ENCODE assay signal across 8 cellular contexts in the genomic region with DNA sequence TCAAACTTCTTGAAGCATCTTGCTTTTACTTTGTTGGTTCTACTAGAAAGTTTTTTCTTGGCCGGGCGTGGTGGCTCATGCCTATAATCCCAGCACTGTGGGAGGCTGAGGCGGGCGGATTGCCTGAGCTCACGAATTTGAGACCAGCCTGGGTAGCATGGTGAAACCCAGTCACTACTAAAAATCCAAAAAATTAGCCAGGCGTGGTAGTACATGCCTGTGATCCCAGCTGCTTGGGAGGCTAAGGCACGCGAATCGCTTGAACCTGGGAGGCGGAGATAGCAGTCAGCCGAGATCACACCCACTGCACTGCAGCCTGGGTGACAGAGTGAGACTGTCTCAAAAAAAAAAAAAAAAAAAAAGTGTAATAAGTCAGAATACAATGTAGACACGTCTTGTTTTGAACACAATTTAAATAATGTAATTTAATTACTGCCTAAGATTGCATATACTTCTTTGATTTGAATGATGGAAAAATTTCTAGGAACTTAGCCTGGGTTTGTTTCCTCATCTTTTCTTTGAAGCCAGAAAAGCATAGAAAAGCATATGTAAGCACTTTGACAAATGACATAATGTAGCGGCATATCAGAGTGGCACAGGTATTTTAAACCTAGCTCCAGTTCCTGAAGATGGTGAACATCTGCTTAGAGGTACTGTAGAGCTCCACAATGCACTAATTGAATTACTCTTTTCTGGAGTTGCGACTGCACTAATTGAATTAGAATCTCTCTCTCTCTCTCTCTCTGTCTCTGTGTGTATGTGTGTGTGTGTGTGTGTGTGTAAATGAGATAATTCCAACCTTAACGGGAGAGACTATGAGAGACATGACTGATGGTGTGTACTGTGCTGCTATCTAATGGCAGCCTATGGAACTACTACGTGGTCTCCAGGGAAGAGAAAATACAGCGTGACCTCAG.
DNase-seq lines count a peak whose midpoint lies in the region; ATAC-seq and TF ChIP-seq lines count a peak whose summit lies in the region.

No MANE protein-coding gene starts in this region.

- H3K9me3 Mint-ChIP-seq in activated naive CD8-positive, alpha-beta T cell (ENCODE audit: low read depth) = no peaks in the 10 kb centered on the region
- no peaks in the 10 kb centered on the region for H3K9me3 Mint-ChIP-seq in progenitor cell of endocrine pancreas (ENCODE audit: low read depth)

- H3K27me3 ChIP-seq in HAP-1 (ENCODE audit: low read depth) = no peaks in the 10 kb centered on the region
- H3K27me3 ChIP-seq in ovary = no peaks in the 10 kb centered on the region

- peak; percentile 86 for ATAC-seq in Right ventricle myocardium superior (ENCODE audit: poor library complexity)
- ATAC-seq in HG03521 (IDR thresholded peaks at IDR 0.05; ENCODE audit: unreplicated experiment) = no peak

- H3K9me3 ChIP-seq in HAP-1 (no peaks in the 10 kb centered on the region), ovary (no peaks in the 10 kb centered on the region)

- TF ChIP-seq POLR2A in ovary (IDR thresholded peaks at IDR 0.05) = no peak

- no peaks in the 10 kb centered on the region for H3K27me3 Mint-ChIP-seq in activated naive CD8-positive, alpha-beta T cell
- H3K27me3 Mint-ChIP-seq in progenitor cell of endocrine pancreas = peaks cover 9% of the 10 kb centered on the region

- H3K27ac Mint-ChIP-seq in activated naive CD8-positive, alpha-beta T cell = peak overlapping the region; percentile 13
- peak overlapping the region; percentile 12 for H3K27ac Mint-ChIP-seq in progenitor cell of endocrine pancreas

- TF ChIP-seq EP300 in ovary (IDR thresholded peaks at IDR 0.05) = no peak

- in situ Hi-C loops in HAP-1 (cut with MboI; ENCODE audit: low sequenced_read_pairs) = no loop called here

- H3K4me1 ChIP-seq in HAP-1 = peaks cover 3% of the 10 kb centered on the region; the same call in 1 of the 2 replicates
- no peaks in the 10 kb centered on the region for H3K4me1 ChIP-seq in ovary (ENCODE audit: insufficient read depth)

- H3K36me3 ChIP-seq in HAP-1 (replicated peaks) (no peaks in the 10 kb centered on the region), ovary (no peaks in the 10 kb centered on the region)

- H3K4me3 ChIP-seq in HAP-1 = no peak overlapping the region
- H3K4me3 ChIP-seq in ovary = no peak overlapping the region

- H3K4me3 Mint-ChIP-seq in activated naive CD8-positive, alpha-beta T cell = no peak overlapping the region
- H3K4me3 Mint-ChIP-seq in progenitor cell of endocrine pancreas (ENCODE audit: low read depth) = no peak overlapping the region

- DNase-seq in DMS 273 (lab: John Stamatoyannopoulos, UW; ENCODE audit: unreplicated experiment) (peak; percentile 82), HAP-1 (ENCODE audit: low spot score in 2 of 2) (peak; percentile 65 to 87), NCI-H446 treated with DMSO at 0.1 percent for 48 hours (lab: John Stamatoyannopoulos, UW) (peak; percentile 59), Right ventricle myocardium superior (no peak), progenitor cell of endocrine pancreas (ENCODE audit: low spot score, unreplicated experiment) (no peak), ovary (no peak)

- peaks cover 3% of the 10 kb centered on the region for H3K4me1 Mint-ChIP-seq in activated naive CD8-positive, alpha-beta T cell (ENCODE audit: low read depth)
- H3K4me1 Mint-ChIP-seq in progenitor cell of endocrine pancreas (ENCODE audit: low read depth) = peaks cover 17% of the 10 kb centered on the region

- 70 to 77% (median 74%) methylated on average over 17 of the region's 17 CpGs for WGBS in ovary, 3 donors

- TF ChIP-seq CTCF in progenitor cell of endocrine pancreas (IDR thresholded peaks at IDR 0.05; ENCODE audit: unreplicated experiment) (peak; percentile 56), ovary (IDR thresholded peaks at IDR 0.05) (peak in 1 of 3 donors; percentile 18)

- no peaks in the 10 kb centered on the region for H3K36me3 Mint-ChIP-seq in activated naive CD8-positive, alpha-beta T cell
- H3K36me3 Mint-ChIP-seq in progenitor cell of endocrine pancreas (ENCODE audit: insufficient read depth) = no peaks in the 10 kb centered on the region

- intact Hi-C loops in Right ventricle myocardium superior (cut with DNase I) = loop anchor here (10.0 kb wide), 1 partner anchor 147 kb away; no protein-coding TSS in a partner anchor
- intact Hi-C loops in ovary (cut with DNase I) = loop anchor here in 1 of 4 donors (10.0 kb wide), 1 partner anchor 147 kb away; no protein-coding TSS in a partner anchor

- H3K27ac ChIP-seq in ovary = no peak overlapping the region

Comparison
In these comparisons a context has a peak if more than half of its experiments do, and no peak if none do; other contexts are left out.
1. DNase-seq: peak in DMS 273 (single experiment), HAP-1 (2 of 2) and NCI-H446 treated with DMSO at 0.1 percent for 48 hours (single experiment); none in Right ventricle myocardium superior (single experiment), progenitor cell of endocrine pancreas (single experiment) and ovary (0 of 5).